In the genomic region with DNA sequence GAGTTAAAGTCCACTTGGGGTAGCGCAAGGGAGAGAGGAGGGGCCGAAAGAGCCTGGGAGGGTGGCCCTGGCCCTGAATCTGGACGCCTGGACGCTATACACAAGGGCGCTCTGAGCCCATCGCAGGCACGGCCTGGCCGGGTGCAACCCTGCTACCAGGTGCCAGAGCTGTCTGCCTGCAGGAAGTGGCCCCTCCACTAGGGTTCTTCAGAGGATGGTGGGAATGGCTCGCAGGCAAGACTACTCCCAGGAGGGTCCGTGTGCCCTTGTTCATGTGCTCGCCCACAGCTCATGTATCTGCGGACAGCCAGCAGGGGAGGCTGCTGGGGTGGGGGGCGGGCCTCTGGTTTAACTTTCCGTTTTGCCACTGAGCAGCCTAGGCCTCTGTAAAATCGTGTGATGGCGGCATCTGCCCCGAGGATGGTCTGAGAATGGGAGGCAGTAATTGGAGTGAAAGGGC, we compare ENCODE assay signal across 12 cellular contexts. TPM values are rescaled to one million over a fixed set of nuclear protein-coding genes. Genes with fewer than 3 reads are reported as not detected.
A peak's percentile ranks its signal among the peaks of the same experiment; 100 is the strongest.
DNase-seq lines count a peak whose midpoint lies in the region; ATAC-seq and TF ChIP-seq lines count a peak whose summit lies in the region.
"Had no signal": no experiment of that assay in that cellular context is flagged by ENCODE, and none has a peak within 500 bp of the region (broad histone marks: within the 10 kb centered on the region; RNA-seq: fewer than 3 reads in every experiment).

No MANE protein-coding gene starts in this region.

- intact Hi-C loops in right cardiac atrium (cut with DNase I): loop anchor here in 3 of 4 donors (5.0 to 10.0 kb wide), 3 partner anchors 128 to 138 kb away; no protein-coding TSS in a partner anchor
- intact Hi-C loops in posterior vena cava (cut with DNase I): no loop called here

- DNase-seq in activated CD4-positive, alpha-beta T cell treated with anti-CD3 and anti-CD28 coated beads for 48 hours: peak; percentile 4
- no peak for DNase-seq in activated CD4-positive, alpha-beta T cell treated with anti-CD3 and anti-CD28 coated beads, Interleukin-2, amount 50 U/mL, for 1 hour
- DNase-seq in NB4 (ENCODE audit: low read depth) (peak; percentile 39), right cardiac atrium (peak in 2 of 3 donors; percentile 46 to 47), posterior vena cava (ENCODE audit: low spot score) (peak; percentile 44), SHP77 treated with DMSO at 0.1 percent for 48 hours (lab: John Stamatoyannopoulos, UW) (no peak), SW 1271 (lab: John Stamatoyannopoulos, UW) (no peak)
- DNase-seq: caudate nucleus, NCI-H1105 treated with DMSO at 0.1 percent for 48 hours, NCI-H82 had no signal

- TF ChIP-seq POLR2A in NB4 (IDR thresholded peaks at IDR 0.05; ENCODE audit: extremely low read depth, insufficient read length): no peak

- ATAC-seq in right cardiac atrium (no peak), GM18519 (IDR thresholded peaks at IDR 0.05; ENCODE audit: low FRiP score, unreplicated experiment) (no peak)

- H3K4me3 ChIP-seq in NB4 (ENCODE audit: low read depth, low read length) (no peak overlapping the region), right cardiac atrium (ENCODE audit: low read length) (no peak overlapping the region)

- no peak overlapping the region for H3K27ac ChIP-seq in right cardiac atrium (ENCODE audit: low read length)
- H3K27ac ChIP-seq: HL-60 had no signal

- H3K27me3 ChIP-seq in right cardiac atrium (ENCODE audit: control insufficient read depth, insufficient read depth): no peaks in the 10 kb centered on the region

- peaks cover 3% of the 10 kb centered on the region for H3K4me1 ChIP-seq in right cardiac atrium (ENCODE audit: control insufficient read depth, insufficient read depth, low read length)

- 86% methylated on average over 17 of the region's 17 CpGs for WGBS in right cardiac atrium

- no peaks in the 10 kb centered on the region for H3K9me3 ChIP-seq in right cardiac atrium (ENCODE audit: control insufficient read depth, low read length)

- TF ChIP-seq CTCF in NB4 (IDR thresholded peaks at IDR 0.05; ENCODE audit: low read depth, low read length): no peak

RNA-seq across cellular contexts. Expression of a gene that starts 1.4 kb away (rescaled TPM):
- total RNA-seq in right cardiac atrium (1 to 10 TPM; 1.9 to 8.6 (median 3.1) TPM), posterior vena cava (1 to 10 TPM; 2.7 to 5.0 TPM)
- 2.6 TPM for polyA plus RNA-seq in right cardiac atrium

Comparison
In these comparisons a context has a peak if more than half of its experiments do, and no peak if none do; other contexts are left out.
1. DNase-seq: peak in activated CD4-positive, alpha-beta T cell treated with anti-CD3 and anti-CD28 coated beads for 48 hours (single experiment), NB4 (single experiment), right cardiac atrium (2 of 3) and posterior vena cava (single experiment); none in activated CD4-positive, alpha-beta T cell treated with anti-CD3 and anti-CD28 coated beads, Interleukin-2, amount 50 U/mL, for 1 hour (single experiment), SHP77 treated with DMSO at 0.1 percent for 48 hours (single experiment) and SW 1271 (0 of 2).
2. intact Hi-C loops: an anchor here in right cardiac atrium (5.0 to 10.0 kb wide); none called in posterior vena cava.